In genomic region chr7:118907911-118908527, GRCh38 we compare ENCODE assay signal across 31 cellular contexts.
"Had no signal": no experiment of that assay in that cellular context is flagged by ENCODE, and none has a peak within 500 bp of the region (broad histone marks: within the 10 kb centered on the region; RNA-seq: fewer than 3 reads in every experiment).

No MANE protein-coding gene starts in this region.

- H3K4me3 ChIP-seq: pancreas, prostate gland, right atrium auricular region, skin epidermis, smooth muscle cell, spleen, suprapubic skin, testis, tibial artery, transverse colon, upper lobe of right lung, uterus had no signal

- H3K9me3 ChIP-seq: neutrophil, pancreas, prostate gland, right atrium auricular region, spleen, suprapubic skin, testis, tibial artery, transverse colon, upper lobe of right lung, uterus had no signal

- H3K4me3 Mint-ChIP-seq: naive thymus-derived CD8-positive, alpha-beta T cell; natural killer cell treated with Interleukin-12 subunit alpha and Interleukin-12 subunit beta and Interleukin-15 and Interleukin-18, amount 100 ng/mL, for 72 hours; nephron progenitor cell; neural crest cell; stimulated activated memory B cell treated with anti-CD40 and anti-IgM and Interleukin-4, amounts not matched to agents 10 μg/mL and 1 μg/mL and 100 μg/mL, for 72 hours; stimulated activated naive CD8-positive, alpha-beta T cell treated with anti-CD3 and anti-CD28 coated beads, Interleukin-15, amount 100 ng/mL, for 72 hours; type B pancreatic cell had no signal

- H3K27ac ChIP-seq: neutrophil, pancreas, prostate gland, right atrium auricular region, skin epidermis, spleen, suprapubic skin, testis, tibial artery, transverse colon, upper lobe of right lung, uterus had no signal

- H3K27me3 Mint-ChIP-seq: naive thymus-derived CD8-positive, alpha-beta T cell; natural killer cell treated with Interleukin-12 subunit alpha and Interleukin-12 subunit beta and Interleukin-15 and Interleukin-18, amount 100 ng/mL, for 72 hours; stimulated activated memory B cell treated with anti-CD40 and anti-IgM and Interleukin-4, amounts not matched to agents 10 μg/mL and 1 μg/mL and 100 μg/mL, for 72 hours; stimulated activated naive CD8-positive, alpha-beta T cell treated with anti-CD3 and anti-CD28 coated beads, Interleukin-15, amount 100 ng/mL, for 72 hours; type B pancreatic cell had no signal

- DNase-seq: naive thymus-derived CD8-positive, alpha-beta T cell; nephron progenitor cell; nucleus accumbens; pancreas; retina; spleen; stimulated activated CD4-positive, alpha-beta T cell treated with anti-CD3 and anti-CD28 coated beads, Interleukin-12 subunit alpha, Interleukin-12 subunit beta, amount 100 ng/mL, for 4 hours; stimulated activated CD4-positive, alpha-beta T cell treated with anti-CD3 and anti-CD28 coated beads, Interleukin-1b, Interleukin-23, amount 100 ng/mL, for 48 hours; stimulated activated CD4-positive, alpha-beta T cell treated with anti-CD3 and anti-CD28 coated beads, Interleukin-4, amount 100 ng/mL, for 1 hour; stimulated activated CD4-positive, alpha-beta T cell treated with anti-CD3 and anti-CD28 coated beads, Interleukin-4, amount 100 ng/mL, for 4 hours; stimulated activated CD8-positive, alpha-beta memory T cell treated with anti-CD3 and anti-CD28 coated beads, Interleukin-4, amount 100 ng/mL, for 48 hours; stimulated activated naive CD4-positive, alpha-beta T cell; stimulated activated naive CD8-positive, alpha-beta T cell treated with anti-CD3 and anti-CD28 coated beads, Interleukin-15, amount 100 ng/mL, for 72 hours; stimulated activated naive CD8-positive, alpha-beta T cell treated with anti-CD3 and anti-CD28 coated beads, Interleukin-15, Interleukin-2, amounts not matched to agents 100 U/mL and 50 U/mL, for 24 hours; substantia nigra; testis; tibial artery; transverse colon; upper lobe of right lung; uterus had no signal

- H3K36me3 Mint-ChIP-seq: naive thymus-derived CD8-positive, alpha-beta T cell; natural killer cell treated with Interleukin-12 subunit alpha and Interleukin-12 subunit beta and Interleukin-15 and Interleukin-18, amount 100 ng/mL, for 72 hours; stimulated activated memory B cell treated with anti-CD40 and anti-IgM and Interleukin-4, amounts not matched to agents 10 μg/mL and 1 μg/mL and 100 μg/mL, for 72 hours; type B pancreatic cell had no signal

- ATAC-seq: naive thymus-derived CD8-positive, alpha-beta T cell; natural killer cell treated with Interleukin-12 subunit alpha and Interleukin-12 subunit beta and Interleukin-15 and Interleukin-18, amount 100 ng/mL, for 72 hours; pancreas; sciatic nerve; stimulated activated memory B cell treated with anti-CD40 and anti-IgM and Interleukin-4, amounts not matched to agents 10 μg/mL and 1 μg/mL and 100 μg/mL, for 72 hours; stimulated activated naive CD8-positive, alpha-beta T cell treated with anti-CD3 and anti-CD28 coated beads, Interleukin-15, amount 100 ng/mL, for 72 hours; stimulated activated naive CD8-positive, alpha-beta T cell treated with anti-CD3 and anti-CD28 coated beads, Interleukin-15, Interleukin-2, amounts not matched to agents 100 U/mL and 50 U/mL, for 24 hours; upper lobe of right lung had no signal

- H3K4me2 ChIP-seq: smooth muscle cell had no signal

- H3K4me1 Mint-ChIP-seq: nephron progenitor cell; neural crest cell; stimulated activated memory B cell treated with anti-CD40 and anti-IgM and Interleukin-4, amounts not matched to agents 10 μg/mL and 1 μg/mL and 100 μg/mL, for 72 hours; stimulated activated naive CD8-positive, alpha-beta T cell treated with anti-CD3 and anti-CD28 coated beads, Interleukin-15, amount 100 ng/mL, for 72 hours had no signal

- H3K27me3 ChIP-seq: neutrophil, pancreas, right atrium auricular region, spleen, suprapubic skin, testis, tibial artery, transverse colon, upper lobe of right lung, uterus had no signal

- H3K36me3 ChIP-seq: neutrophil, pancreas, prostate gland, right atrium auricular region, spleen, suprapubic skin, tibial artery, transverse colon, upper lobe of right lung, uterus had no signal

- H3K9me3 Mint-ChIP-seq: nephron progenitor cell; neural crest cell; stimulated activated memory B cell treated with anti-CD40 and anti-IgM and Interleukin-4, amounts not matched to agents 10 μg/mL and 1 μg/mL and 100 μg/mL, for 72 hours; stimulated activated naive CD8-positive, alpha-beta T cell treated with anti-CD3 and anti-CD28 coated beads, Interleukin-15, amount 100 ng/mL, for 72 hours; type B pancreatic cell had no signal

- FAIRE-seq: pancreas had no signal

- H3K4me1 ChIP-seq: pancreas, prostate gland, right atrium auricular region, spleen, suprapubic skin, testis, tibial artery, transverse colon, upper lobe of right lung, uterus had no signal

- H3K27ac Mint-ChIP-seq: naive thymus-derived CD8-positive, alpha-beta T cell; natural killer cell treated with Interleukin-12 subunit alpha and Interleukin-12 subunit beta and Interleukin-15 and Interleukin-18, amount 100 ng/mL, for 72 hours; nephron progenitor cell; stimulated activated memory B cell treated with anti-CD40 and anti-IgM and Interleukin-4, amounts not matched to agents 10 μg/mL and 1 μg/mL and 100 μg/mL, for 72 hours; stimulated activated naive CD8-positive, alpha-beta T cell treated with anti-CD3 and anti-CD28 coated beads, Interleukin-15, amount 100 ng/mL, for 72 hours; type B pancreatic cell had no signal
